9 cellular contexts compared by ENCODE assay signal in the genomic region with DNA sequence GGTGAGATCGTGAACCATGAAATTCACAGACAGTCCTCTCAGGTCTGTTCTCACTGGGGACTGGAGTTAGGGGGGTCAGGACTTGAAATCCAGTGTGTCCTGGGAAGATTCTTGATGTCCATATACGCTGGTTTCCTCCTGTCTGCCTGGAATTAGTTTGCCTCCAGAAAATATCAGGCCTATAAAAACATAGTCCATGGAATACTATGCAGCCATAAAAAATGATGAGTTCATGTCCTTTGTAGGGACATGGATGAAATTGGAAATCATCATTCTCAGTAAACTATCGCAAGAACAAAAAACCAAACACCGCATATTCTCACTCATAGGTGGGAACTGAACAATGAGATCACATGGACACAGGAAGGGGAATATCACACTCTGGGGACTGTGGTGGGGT. TPM values are rescaled to one million over a fixed set of nuclear protein-coding genes. Genes with fewer than 3 reads are reported as not detected.
A peak's percentile ranks its signal among the peaks of the same experiment; 100 is the strongest.
DNase-seq lines count a peak whose midpoint lies in the region; ATAC-seq, FAIRE-seq and TF ChIP-seq lines count a peak whose summit lies in the region.
"Not testable (repeated sequence)": the region's sequence is repeated elsewhere in the genome, so short reads cannot be mapped to it uniquely, and the experiment has no call there.
"Had no signal": no experiment of that assay in that cellular context is flagged by ENCODE, and none has a peak within 500 bp of the region (broad histone marks: within the 10 kb centered on the region; RNA-seq: fewer than 3 reads in every experiment).

No MANE protein-coding gene starts in this region.

- not testable (repeated sequence) for H2AFZ ChIP-seq in GM23338; K562 (ENCODE audit: low read depth, low read length); H1 (ENCODE audit: low read length); neural progenitor cell (replicated peaks); neuronal stem cell (ENCODE audit: low read length)
- H2AFZ ChIP-seq in IMR-90 (replicated peaks; ENCODE audit: low read length, poor library complexity): peak overlapping the region; percentile 88

- not testable (repeated sequence) for H3K9me1 ChIP-seq in IMR-90 (ENCODE audit: insufficient read depth, low read length); K562 (ENCODE audit: control insufficient read depth, insufficient read depth, low read length)

- TF ChIP-seq CTCF in GM23338 (conservative IDR thresholded peaks at IDR 0.05; ENCODE audit: low read depth in 2 of 2); HEK293 (tag by site-specific recombination; IDR thresholded peaks at IDR 0.05); IMR-90 (conservative IDR thresholded peaks at IDR 0.05; ENCODE audit: low read depth, low read length); K562 (IDR thresholded peaks at IDR 0.05 in 2 of 3, conservative IDR thresholded peaks at IDR 0.05 in 1 of 3; ENCODE audit: insufficient read depth in 2 of 3, low read depth in 1 of 3, low read length in 3 of 3); H1 (IDR thresholded peaks at IDR 0.05; ENCODE audit: control extremely low read depth in 1 of 3, insufficient read depth in 1 of 3, low read depth in 1 of 3, low read length in 3 of 3); neural progenitor cell (IDR thresholded peaks at IDR 0.05): not testable (repeated sequence)

- not testable (repeated sequence) for FAIRE-seq in K562 (lab: Jason Lieb, UNC); H1 (lab: Jason Lieb, UNC)

- CTCF ChIA-PET in HEK293 (lab: Yijun Ruan, JAX); IMR-90 (lab: Yijun Ruan, JAX); K562 (lab: Yijun Ruan, JAX; ENCODE audit: low intra/inter-chr PET ratio): not testable (repeated sequence)
- CTCF ChIA-PET in H1 (lab: Charles Lee; ENCODE audit: partially characterized antibody): interaction anchor here (1.3 to 14.2 kb wide), 3 partner anchors 9 to 349 kb away, joined by 3 to 547 read pairs (median 9); partner anchors contain the start of genes LRIG2 and PPM1J

- TF ChIP-seq RAD21 in IMR-90 (IDR thresholded peaks at IDR 0.05; ENCODE audit: low read length); K562 (CRISPR knock-in tag; conservative IDR thresholded peaks at IDR 0.05 in 1 of 2, IDR thresholded peaks at IDR 0.05 in 1 of 2); H1 (IDR thresholded peaks at IDR 0.05 in 1 of 2, conservative IDR thresholded peaks at IDR 0.05 in 1 of 2; ENCODE audit: low read depth in 2 of 2, low read length in 2 of 2): not testable (repeated sequence)

- H3K9me3 Mint-ChIP-seq in GM23338, neural progenitor cell: not testable (repeated sequence)

- H3K27ac ChIP-seq in GM23338 (ENCODE audit: low read depth); HEK293 (ENCODE audit: extremely low read depth, low read depth, low read length); IMR-90 (ENCODE audit: insufficient read depth, low read length); K562 (ENCODE audit: extremely low read depth, low read depth, low read length); H1 (ENCODE audit: low read depth, low read length); neural progenitor cell; neuronal stem cell (replicated peaks; ENCODE audit: low read length): not testable (repeated sequence)

- WGBS in IMR-90 (ENCODE audit: extremely low coverage in 2 of 2, insufficient read length in 1 of 2), 2 experiments: no CpG with 5 or more reads among the region's 4 CpGs
- 6% methylated on average over 2 of the region's 4 CpGs for WGBS in K562 (ENCODE audit: insufficient coverage, low coverage, missing lambda C conversion rate)
- 86% methylated on average over 2 of the region's 4 CpGs; no CpG with 5 or more reads in 1 of the 2 experiments for whole genome bisulfite sequencing in H1 (ENCODE audit: extremely low coverage in 1 of 2, insufficient coverage in 1 of 2, insufficient read length in 1 of 2, insufficient replicate concordance in 2 of 2, low coverage in 1 of 2, low lambda C conversion rate in 2 of 2, missing lambda C conversion rate in 1 of 2), 2 experiments
- WGBS in neuronal stem cell (ENCODE audit: extremely low coverage in 2 of 2, insufficient read length in 2 of 2, insufficient replicate concordance in 1 of 2), 2 donors: no CpG with 5 or more reads among the region's 4 CpGs

- H3K4me3 Mint-ChIP-seq in GM23338 (peak overlapping the region; percentile 43; the same call in 1 of the 3 replicates), neural progenitor cell (peak overlapping the region; percentile 33)

- H2BK5ac ChIP-seq in IMR-90 (ENCODE audit: low read depth, low read length, poor library complexity, severe bottlenecking); H1 (ENCODE audit: low read depth, low read length): not testable (repeated sequence)
- H2BK5ac ChIP-seq in neuronal stem cell (ENCODE audit: low read length): peak overlapping the region; percentile 62

- not testable (repeated sequence) for H3K4me3 ChIP-seq in GM23338; HEK293 (ENCODE audit: low read depth, low read length); IMR-90 (ENCODE audit: insufficient read depth, low read depth, low read length); K562; H1 (ENCODE audit: extremely low read depth in 1 of 4, insufficient read depth in 2 of 4, low read depth in 3 of 4, low read length in 4 of 4); neural progenitor cell; neuronal stem cell (ENCODE audit: low read length in 2 of 2)

- H2BK12ac ChIP-seq in H1 (ENCODE audit: low read depth, low read length): not testable (repeated sequence)
- H2BK12ac ChIP-seq in neuronal stem cell (ENCODE audit: low read length): peak overlapping the region; percentile 100

- H3K27me3 ChIP-seq in GM23338 (ENCODE audit: insufficient read depth): peaks cover 41% of the 10 kb centered on the region
- not testable (repeated sequence) for H3K27me3 ChIP-seq in IMR-90 (ENCODE audit: control insufficient read depth, insufficient read depth, low read length)
- peaks cover 8 to 46% of the 10 kb centered on the region in 2 experiments; a peak in 3 of 5 replicates for H3K27me3 ChIP-seq in K562 (ENCODE audit: control insufficient read depth in 2 of 2, insufficient read depth in 2 of 2, low read length in 2 of 2)
- peaks cover 0 to 22% (median 13%) of the 10 kb centered on the region in 4 experiments; a peak in 5 of 7 replicates for H3K27me3 ChIP-seq in H1 (replicated peaks in 1 of 4; ENCODE audit: control insufficient read depth in 3 of 4, extremely low read depth in 1 of 4, insufficient read depth in 3 of 4, low read length in 3 of 4)
- H3K27me3 ChIP-seq in neural progenitor cell: peaks cover 17% of the 10 kb centered on the region
- H3K27me3 ChIP-seq in neuronal stem cell (ENCODE audit: control insufficient read depth in 3 of 3, insufficient read depth in 3 of 3, low read depth in 1 of 3, low read length in 3 of 3): peaks cover 0 to 22% (median under 1%) of the 10 kb centered on the region in 3 experiments

- H3K36me3 Mint-ChIP-seq in GM23338 (ENCODE audit: low read depth); neural progenitor cell: not testable (repeated sequence)

- H3K14ac ChIP-seq in IMR-90 (replicated peaks; ENCODE audit: low read depth, low read length); H1 (ENCODE audit: insufficient read length); neuronal stem cell (ENCODE audit: low read length): not testable (repeated sequence)

- H3K23me2 ChIP-seq in H1 (ENCODE audit: low read depth, low read length): not testable (repeated sequence)

- H3K36me3 ChIP-seq in GM23338 (ENCODE audit: insufficient read depth); HEK293 (ENCODE audit: control insufficient read depth in 2 of 2, insufficient read depth in 1 of 2, low read length in 2 of 2); IMR-90 (ENCODE audit: control insufficient read depth, insufficient read depth, low read length); K562 (ENCODE audit: control insufficient read depth, insufficient read depth, low read length); H1 (ENCODE audit: control insufficient read depth in 2 of 4, insufficient read depth in 4 of 4, low read length in 3 of 4); neural progenitor cell; neuronal stem cell (replicated peaks in 1 of 2; ENCODE audit: control insufficient read depth in 2 of 2, insufficient read depth in 2 of 2, low read length in 2 of 2): not testable (repeated sequence)

- peaks cover 22% of the 10 kb centered on the region for H3K27me3 Mint-ChIP-seq in GM23338 (ENCODE audit: insufficient read depth, low read depth, poor library complexity)
- peaks cover 18% of the 10 kb centered on the region for H3K27me3 Mint-ChIP-seq in neural progenitor cell (ENCODE audit: insufficient read depth, low read depth)

- H3K79me2 ChIP-seq in GM23338 (replicated peaks; ENCODE audit: insufficient read depth); K562 (ENCODE audit: control insufficient read depth, insufficient read depth, low read length); H1 (ENCODE audit: control insufficient read depth in 1 of 2, insufficient read depth in 2 of 2, low read length in 2 of 2); neural progenitor cell (ENCODE audit: low read depth): not testable (repeated sequence)

- not testable (repeated sequence) for H3K4me1 ChIP-seq in GM23338 (ENCODE audit: insufficient read depth); HEK293 (ENCODE audit: control insufficient read depth, insufficient read depth, low read length)
- H3K4me1 ChIP-seq in IMR-90 (ENCODE audit: control insufficient read depth, insufficient read depth, low read length) (peaks cover 11% of the 10 kb centered on the region), K562 (replicated peaks in 1 of 2; ENCODE audit: control insufficient read depth in 2 of 2, insufficient read depth in 2 of 2, low read length in 2 of 2) (peaks cover 0 to 13% of the 10 kb centered on the region in 2 experiments; a peak in 4 of 5 replicates), H1 (replicated peaks in 1 of 4; ENCODE audit: control insufficient read depth in 3 of 4, insufficient read depth in 4 of 4, low read length in 3 of 4) (peaks cover 8 to 21% (median 16%) of the 10 kb centered on the region in 4 experiments), neural progenitor cell (peaks cover 20% of the 10 kb centered on the region), neuronal stem cell (ENCODE audit: control insufficient read depth in 2 of 2, insufficient read depth in 1 of 2, low read depth in 1 of 2, low read length in 2 of 2) (peaks cover 9 to 21% of the 10 kb centered on the region in 2 donors)

- not testable (repeated sequence) for H3K56ac ChIP-seq in IMR-90 (ENCODE audit: extremely low read depth, insufficient read depth, low read length); H1 (replicated peaks; ENCODE audit: insufficient read length, low read depth, low read length)

- not testable (repeated sequence) for H4K5ac ChIP-seq in IMR-90 (ENCODE audit: low read depth, low read length); H1 (ENCODE audit: insufficient read length, low read depth, low read length)

- not testable (repeated sequence) for H4K91ac ChIP-seq in IMR-90 (ENCODE audit: insufficient read depth, low read depth, low read length); H1 (replicated peaks; ENCODE audit: insufficient read length, low read length); neuronal stem cell (ENCODE audit: low read depth, low read length, poor library complexity)

- not testable (repeated sequence) for TF ChIP-seq POLR2A in IMR-90 (IDR thresholded peaks at IDR 0.05; ENCODE audit: low read depth, low read length); K562 (conservative IDR thresholded peaks at IDR 0.05); H1 (IDR thresholded peaks at IDR 0.05; ENCODE audit: control extremely low read depth in 1 of 2, low read depth in 2 of 2, low read length in 2 of 2)

- dilution Hi-C loops in IMR-90 (cut with HindIII; ENCODE audit: low sequenced_read_pairs, unreplicated experiment): not testable (repeated sequence)

- not testable (repeated sequence) for H2BK120ac ChIP-seq in IMR-90 (ENCODE audit: low read depth, low read length); H1 (replicated peaks; ENCODE audit: low read depth, low read length); neuronal stem cell (ENCODE audit: low read depth, low read length)

- not testable (repeated sequence) for H3K18ac ChIP-seq in IMR-90 (ENCODE audit: low read depth, low read length); H1 (ENCODE audit: extremely low read depth, low read length); neuronal stem cell (ENCODE audit: low read length)

- H2BK20ac ChIP-seq in IMR-90 (ENCODE audit: low read depth, low read length); H1 (ENCODE audit: low read length): not testable (repeated sequence)

- H3F3A ChIP-seq in GM23338 (replicated peaks; ENCODE audit: low read depth): not testable (repeated sequence)
- peaks cover 24% of the 10 kb centered on the region for H3F3A ChIP-seq in neural progenitor cell (ENCODE audit: low read depth)

- POLR2A ChIA-PET in HEK293 (lab: Yijun Ruan, JAX); IMR-90 (lab: Charles Lee; ENCODE audit: unreplicated experiment); K562 (lab: Yijun Ruan, JAX): not testable (repeated sequence)
- POLR2A ChIA-PET in H1 (lab: Charles Lee; ENCODE audit: partially characterized antibody): interaction anchor here (1.5 to 2.2 kb wide), 2 partner anchors 10 to 20 kb away, joined by 3 to 6 read pairs; partner anchors contain the start of gene PPM1J

- H3K27ac Mint-ChIP-seq in GM23338, neural progenitor cell: not testable (repeated sequence)

- H3K23ac ChIP-seq in IMR-90 (ENCODE audit: low read depth, low read length); H1 (ENCODE audit: insufficient read length); neuronal stem cell (ENCODE audit: low read depth, low read length, poor library complexity): not testable (repeated sequence)

- not testable (repeated sequence) for BruUV-seq in IMR-90 (replicated peaks; lab: Mats Ljungman, UMichigan); K562 (replicated peaks; lab: Mats Ljungman, UMichigan)

- not testable (repeated sequence) for H3K9me2 ChIP-seq in GM23338 (ENCODE audit: insufficient read depth)

- H3K4me2 ChIP-seq in GM23338; IMR-90 (ENCODE audit: low read depth, low read length); K562 (ENCODE audit: insufficient read depth, low read length); H1 (ENCODE audit: insufficient read depth in 1 of 2, low read depth in 2 of 2, low read length in 2 of 2); neural progenitor cell; neuronal stem cell (ENCODE audit: insufficient read depth, low read length, poor library complexity, severe bottlenecking): not testable (repeated sequence)

- intact Hi-C loops in IMR-90 (cut with micrococcal nuclease); K562 (cut with micrococcal nuclease): not testable (repeated sequence)

- not testable (repeated sequence) for DNase-seq in GM23338 (ENCODE audit: low spot score); IMR-90; K562 (ENCODE audit: extremely low read depth in 1 of 4, low spot score in 3 of 4); H1 (ENCODE audit: low read depth in 1 of 2, low spot score in 2 of 2); neural progenitor cell (ENCODE audit: low spot score); neuronal stem cell (ENCODE audit: low spot score)

- not testable (repeated sequence) for H2AK5ac ChIP-seq in IMR-90 (ENCODE audit: low read depth, low read length); H1 (ENCODE audit: low read depth, low read length)
- peak overlapping the region; percentile 94 for H2AK5ac ChIP-seq in neuronal stem cell (ENCODE audit: low read depth, low read length)

- H2BK15ac ChIP-seq in IMR-90 (ENCODE audit: low read depth, low read length); H1 (ENCODE audit: low read length); neuronal stem cell (ENCODE audit: low read length): not testable (repeated sequence)

- TF ChIP-seq EP300 in K562 (IDR thresholded peaks at IDR 0.05; ENCODE audit: low read length); H1 (IDR thresholded peaks at IDR 0.05; ENCODE audit: borderline replicate concordance in 1 of 2, low read depth in 2 of 2, low read length in 2 of 2): not testable (repeated sequence)

- H4K8ac ChIP-seq in IMR-90 (ENCODE audit: low read depth in 2 of 2, low read length in 2 of 2); neuronal stem cell (ENCODE audit: low read depth, low read length): not testable (repeated sequence)
- H4K8ac ChIP-seq in H1 (ENCODE audit: extremely low read depth, insufficient read depth, low read length): peak overlapping the region; percentile 51; the same call in 1 of the 2 replicates

- H3K79me1 ChIP-seq in IMR-90 (ENCODE audit: low read depth in 1 of 2, low read length in 2 of 2); H1 (ENCODE audit: low read depth, low read length); neuronal stem cell (ENCODE audit: low read depth, low read length): not testable (repeated sequence)

- not testable (repeated sequence) for H3K9ac ChIP-seq in IMR-90 (ENCODE audit: low read depth, low read length); K562 (ENCODE audit: insufficient read depth in 1 of 2, low read depth in 2 of 2, low read length in 2 of 2); H1 (replicated peaks in 1 of 4; ENCODE audit: extremely low read depth in 1 of 4, low read depth in 3 of 4, low read length in 3 of 4); neural progenitor cell
- peak overlapping the region; percentile 10 for H3K9ac ChIP-seq in neuronal stem cell (ENCODE audit: low read depth, low read length, poor library complexity)

- in situ Hi-C loops in IMR-90 (cut with MboI; ENCODE audit: low sequenced_read_pairs): loop anchor here (10.0 to 25.0 kb wide), 2 partner anchors 321 to 963 kb away; no protein-coding TSS in a partner anchor
- in situ Hi-C loops in K562 (cut with MboI): loop anchor here (5.0 kb wide), 1 partner anchor 33 kb away; no protein-coding TSS in a partner anchor

- ATAC-seq in GM23338; IMR-90 (ENCODE audit: low read depth); K562: not testable (repeated sequence)

- H3K4me1 Mint-ChIP-seq in GM23338 (peaks cover 20% of the 10 kb centered on the region), neural progenitor cell (peaks cover 30% of the 10 kb centered on the region)

- H3K9me3 ChIP-seq in HEK293 (ENCODE audit: control insufficient read depth, insufficient read depth, low read depth, low read length); IMR-90 (ENCODE audit: control insufficient read depth, insufficient read depth, low read length); K562 (replicated peaks; ENCODE audit: control insufficient read depth, insufficient read depth, low read depth, low read length); H1 (ENCODE audit: insufficient read depth in 2 of 2, low read depth in 1 of 2, low read length in 1 of 2); neural progenitor cell (ENCODE audit: low read depth); neuronal stem cell (replicated peaks in 1 of 2; ENCODE audit: control insufficient read depth in 2 of 2, insufficient read depth in 1 of 2, low read depth in 1 of 2, low read length in 2 of 2): not testable (repeated sequence)

- not testable (repeated sequence) for H3K4ac ChIP-seq in IMR-90 (ENCODE audit: low read depth, low read length); H1 (replicated peaks; ENCODE audit: insufficient read length, low read depth, low read length); neuronal stem cell (ENCODE audit: low read length)

- H4K20me1 ChIP-seq in GM23338 (replicated peaks; ENCODE audit: insufficient read depth); IMR-90 (ENCODE audit: insufficient read depth, low read length); K562 (replicated peaks; ENCODE audit: control insufficient read depth, insufficient read depth, low read length); H1 (replicated peaks in 1 of 2; ENCODE audit: control insufficient read depth in 1 of 2, insufficient read depth in 2 of 2, low read length in 2 of 2); neural progenitor cell (ENCODE audit: low read depth): not testable (repeated sequence)

- H2AK9ac ChIP-seq in IMR-90 (replicated peaks; ENCODE audit: low read depth, low read length, poor library complexity): peak overlapping the region; percentile 82

RNA-seq across cellular contexts. Expression of gene PPM1J, which starts 9.1 kb away (rescaled TPM):
- 12.7 and 22.4 TPM in 2 replicates for total RNA-seq in GM23338 (2014; rRNA removed; shearing (Covaris generic))
- polyA plus RNA-seq in GM23338 (2016; fragmentation: Nextera tagmentation; extraction: Ambion mirVana) (17.9 and 19.0 TPM in 2 replicates), IMR-90 (2012; rRNA removed) (2.4 and 2.8 TPM in 2 replicates), K562 (2011; rRNA removed) (10.5 and 18.4 TPM in 2 replicates), K562 (2014; fragmentation: Illumina TruSeq; extraction: Trizol) (4.2 and 5.0 TPM in 2 replicates), K562 (2014; fragmentation: Nextera tagmentation; extraction: Ambion mirVana) (under 1 TPM; 0.25 to 0.31 TPM), K562 (2014; rRNA removed) (8.2 and 8.5 TPM in 2 replicates), H1 (2011; rRNA removed) (31.6 and 45.4 TPM in 2 replicates)
- total RNA-seq in IMR-90 (2012; rRNA removed) (1.4 and 1.8 TPM in 2 replicates), K562 (2014; rRNA removed) (6.0 and 6.5 TPM in 2 replicates), K562 (2014; rRNA removed; fragmentation: Illumina TruSeq; extraction: Trizol) (1.2 and 1.3 TPM in 2 replicates), K562 (2015; rRNA removed; fragmentation: Illumina TruSeq; extraction: Trizol) (0.98 and 1.1 TPM in 2 replicates), K562 (2021) (5.1 and 7.1 TPM in 2 replicates), neural progenitor cell (ENCODE audit: low replicate concordance) (1.8 and 2.7 TPM in 2 replicates)
- 2.1 and 3.2 TPM in 2 replicates for polyA plus RNA-seq in IMR-90 (2012; cell fraction: cytosol; rRNA removed)
- polyA plus RNA-seq in IMR-90 (2012; cell fraction: nucleus; rRNA removed; ENCODE audit: low replicate concordance): 6.2 and 9.1 TPM in 2 replicates
- 6.3 and 17.9 TPM in 2 replicates for total RNA-seq in K562 (2011; cell fraction: chromatin; rRNA removed; ENCODE audit: low replicate concordance)
- total RNA-seq in K562 (2011; cell fraction: nucleolus; rRNA removed): 12.8 and 15.3 TPM in 2 replicates
- total RNA-seq in K562 (2011; cell fraction: nucleoplasm; rRNA removed): 9.6 and 9.9 TPM in 2 replicates
- polyA plus RNA-seq in K562 (2011; cell fraction: cytosol; rRNA removed): 20.6 and 20.7 TPM in 2 replicates
- 80.5 and 82.8 TPM in 2 replicates for polyA plus RNA-seq in K562 (2011; cell fraction: nucleus; rRNA removed)
- 3.0 and 3.4 TPM in 2 replicates for polyA plus RNA-seq in K562 (2012)
- 2.1 and 3.8 TPM in 2 replicates for polyA minus RNA-seq in K562 (2011; rRNA and poly(A)+ RNA removed)
- polyA minus RNA-seq in K562 (2011; cell fraction: cytosol; rRNA and poly(A)+ RNA removed): 3.0 and 6.5 TPM in 2 replicates
- 7.4 and 9.1 TPM in 2 replicates for polyA minus RNA-seq in K562 (2011; cell fraction: nucleus; rRNA and poly(A)+ RNA removed)
- total RNA-seq in H1 (2021; fragmentation: NEBNext Ultra II Directional; extraction: Animal tissue kit (Norgen Biotek cat#: 25700)): 17.5 and 19.4 TPM in 2 replicates
- polyA plus RNA-seq in H1 (2011; cell fraction: cytosol; rRNA removed): 43.8 TPM
- 101 TPM for polyA plus RNA-seq in H1 (2011; cell fraction: nucleus; rRNA removed)
- polyA plus RNA-seq in H1 (2012, experiment 1 of 2): 15.5 to 27.2 TPM (median 24.1 TPM) in 4 replicates
- polyA plus RNA-seq in H1 (2012, experiment 2 of 2): 18.6 TPM
- polyA plus RNA-seq in H1 (2013, experiment 1 of 2): 12.4 TPM
- polyA plus RNA-seq in H1 (2013, experiment 2 of 2): 12.1 TPM
- 10.0 and 10.3 TPM in 2 replicates for polyA minus RNA-seq in H1 (2011; rRNA and poly(A)+ RNA removed)
- 7.5 TPM for polyA minus RNA-seq in H1 (2011; cell fraction: cytosol; rRNA and poly(A)+ RNA removed)
- polyA minus RNA-seq in H1 (2011; cell fraction: nucleus; rRNA and poly(A)+ RNA removed): 10.1 TPM
- polyA plus RNA-seq in neuronal stem cell (2013, experiment 1 of 2): 3.8 TPM
- 3.8 TPM for polyA plus RNA-seq in neuronal stem cell (2013, experiment 2 of 2)
- total RNA-seq: CD4-positive, CD25-positive, alpha-beta regulatory T cell had no signal
- polyA plus RNA-seq: CD4-positive, CD25-positive, alpha-beta regulatory T cell; CD8-positive, alpha-beta memory T cell had no signal

RNA-seq across cellular contexts. Expression of gene RHOC, which starts 17.3 kb away (rescaled TPM):
- total RNA-seq in GM23338 (2014; rRNA removed; shearing (Covaris generic)): 51.3 and 65.4 TPM in 2 replicates
- 73.5 and 76.7 TPM in 2 replicates for polyA plus RNA-seq in GM23338 (2016; fragmentation: Nextera tagmentation; extraction: Ambion mirVana)
- 699 and 764 TPM in 2 replicates for total RNA-seq in IMR-90 (2012; rRNA removed)
- 839 and 1,049 TPM in 2 replicates for polyA plus RNA-seq in IMR-90 (2012; rRNA removed)
- 1,262 and 1,322 TPM in 2 replicates for polyA plus RNA-seq in IMR-90 (2012; cell fraction: cytosol; rRNA removed)
- polyA plus RNA-seq in IMR-90 (2012; cell fraction: nucleus; rRNA removed; ENCODE audit: low replicate concordance): 415 and 485 TPM in 2 replicates
- 107 and 260 TPM in 2 replicates for total RNA-seq in K562 (2011; cell fraction: chromatin; rRNA removed; ENCODE audit: low replicate concordance)
- total RNA-seq in K562 (2011; cell fraction: nucleolus; rRNA removed): 237 and 244 TPM in 2 replicates
- 195 and 210 TPM in 2 replicates for total RNA-seq in K562 (2011; cell fraction: nucleoplasm; rRNA removed)
- 275 and 287 TPM in 2 replicates for total RNA-seq in K562 (2014; rRNA removed)
- 131 and 169 TPM in 2 replicates for total RNA-seq in K562 (2014; rRNA removed; fragmentation: Illumina TruSeq; extraction: Trizol)
- total RNA-seq in K562 (2015; rRNA removed; fragmentation: Illumina TruSeq; extraction: Trizol): 200 and 204 TPM in 2 replicates
- total RNA-seq in K562 (2021): 186 and 203 TPM in 2 replicates
- polyA plus RNA-seq in K562 (2011; rRNA removed): 364 and 370 TPM in 2 replicates
- polyA plus RNA-seq in K562 (2011; cell fraction: cytosol; rRNA removed): 478 and 580 TPM in 2 replicates
- 338 and 429 TPM in 2 replicates for polyA plus RNA-seq in K562 (2011; cell fraction: nucleus; rRNA removed)
- polyA plus RNA-seq in K562 (2012): 332 and 339 TPM in 2 replicates
- 336 and 344 TPM in 2 replicates for polyA plus RNA-seq in K562 (2014; fragmentation: Illumina TruSeq; extraction: Trizol)
- polyA plus RNA-seq in K562 (2014; fragmentation: Nextera tagmentation; extraction: Ambion mirVana): 10 to 100 TPM; 35.2 to 82.7 TPM
- polyA plus RNA-seq in K562 (2014; rRNA removed): 248 and 267 TPM in 2 replicates
- 273 and 333 TPM in 2 replicates for polyA minus RNA-seq in K562 (2011; rRNA and poly(A)+ RNA removed)
- 125 and 156 TPM in 2 replicates for polyA minus RNA-seq in K562 (2011; cell fraction: cytosol; rRNA and poly(A)+ RNA removed)
- polyA minus RNA-seq in K562 (2011; cell fraction: nucleus; rRNA and poly(A)+ RNA removed): 103 and 138 TPM in 2 replicates
- 53.6 and 57.6 TPM in 2 replicates for total RNA-seq in H1 (2021; fragmentation: NEBNext Ultra II Directional; extraction: Animal tissue kit (Norgen Biotek cat#: 25700))
- 97.5 and 114 TPM in 2 replicates for polyA plus RNA-seq in H1 (2011; rRNA removed)
- polyA plus RNA-seq in H1 (2011; cell fraction: cytosol; rRNA removed): 144 TPM
- 140 TPM for polyA plus RNA-seq in H1 (2011; cell fraction: nucleus; rRNA removed)
- 72.9 to 87.5 TPM (median 81.0 TPM) in 4 replicates for polyA plus RNA-seq in H1 (2012, experiment 1 of 2)
- polyA plus RNA-seq in H1 (2012, experiment 2 of 2): 73.2 TPM
- 52.9 TPM for polyA plus RNA-seq in H1 (2013, experiment 1 of 2)
- polyA plus RNA-seq in H1 (2013, experiment 2 of 2): 48.6 TPM
- polyA minus RNA-seq in H1 (2011; rRNA and poly(A)+ RNA removed): 89.0 and 98.9 TPM in 2 replicates
- polyA minus RNA-seq in H1 (2011; cell fraction: cytosol; rRNA and poly(A)+ RNA removed): 30.7 TPM
- polyA minus RNA-seq in H1 (2011; cell fraction: nucleus; rRNA and poly(A)+ RNA removed): 32.1 TPM
- total RNA-seq in neural progenitor cell (ENCODE audit: low replicate concordance): 36.3 and 41.8 TPM in 2 replicates
- 62.8 TPM for polyA plus RNA-seq in neuronal stem cell (2013, experiment 1 of 2)
- 63.2 TPM for polyA plus RNA-seq in neuronal stem cell (2013, experiment 2 of 2)

RNA-seq across cellular contexts. Expression of gene MOV10, which starts 49.8 kb away (rescaled TPM):
- 56.8 and 77.6 TPM in 2 replicates for total RNA-seq in GM23338 (2014; rRNA removed; shearing (Covaris generic))
- polyA plus RNA-seq in GM23338 (2016; fragmentation: Nextera tagmentation; extraction: Ambion mirVana) (52.4 and 53.6 TPM in 2 replicates), IMR-90 (2012; rRNA removed) (102 and 103 TPM in 2 replicates), K562 (2011; rRNA removed) (50.2 and 86.0 TPM in 2 replicates), K562 (2014; fragmentation: Illumina TruSeq; extraction: Trizol) (101 and 105 TPM in 2 replicates), K562 (2014; fragmentation: Nextera tagmentation; extraction: Ambion mirVana) (10 to 100 TPM; 16.7 to 39.6 TPM), K562 (2014; rRNA removed) (72.0 and 92.8 TPM in 2 replicates), H1 (2011; rRNA removed) (57.3 and 83.7 TPM in 2 replicates)
- total RNA-seq in IMR-90 (2012; rRNA removed) (33.9 and 36.7 TPM in 2 replicates), K562 (2014; rRNA removed) (46.5 and 75.8 TPM in 2 replicates), K562 (2014; rRNA removed; fragmentation: Illumina TruSeq; extraction: Trizol) (32.1 and 46.8 TPM in 2 replicates), K562 (2015; rRNA removed; fragmentation: Illumina TruSeq; extraction: Trizol) (49.5 and 50.8 TPM in 2 replicates), K562 (2021) (93.9 and 101 TPM in 2 replicates), neural progenitor cell (ENCODE audit: low replicate concordance) (47.5 and 92.2 TPM in 2 replicates)
- 69.6 and 70.1 TPM in 2 replicates for polyA plus RNA-seq in IMR-90 (2012; cell fraction: cytosol; rRNA removed)
- polyA plus RNA-seq in IMR-90 (2012; cell fraction: nucleus; rRNA removed; ENCODE audit: low replicate concordance): 312 and 411 TPM in 2 replicates
- total RNA-seq in K562 (2011; cell fraction: chromatin; rRNA removed; ENCODE audit: low replicate concordance): 194 and 432 TPM in 2 replicates
- 231 and 262 TPM in 2 replicates for total RNA-seq in K562 (2011; cell fraction: nucleolus; rRNA removed)
- 196 and 201 TPM in 2 replicates for total RNA-seq in K562 (2011; cell fraction: nucleoplasm; rRNA removed)
- polyA plus RNA-seq in K562 (2011; cell fraction: cytosol; rRNA removed): 55.2 and 72.8 TPM in 2 replicates
- polyA plus RNA-seq in K562 (2011; cell fraction: nucleus; rRNA removed): 327 and 544 TPM in 2 replicates
- polyA plus RNA-seq in K562 (2012): 78.3 and 153 TPM in 2 replicates
- polyA minus RNA-seq in K562 (2011; rRNA and poly(A)+ RNA removed): 34.4 and 47.1 TPM in 2 replicates
- polyA minus RNA-seq in K562 (2011; cell fraction: cytosol; rRNA and poly(A)+ RNA removed): 65.8 and 66.5 TPM in 2 replicates
- polyA minus RNA-seq in K562 (2011; cell fraction: nucleus; rRNA and poly(A)+ RNA removed): 127 and 129 TPM in 2 replicates
- 105 and 109 TPM in 2 replicates for total RNA-seq in H1 (2021; fragmentation: NEBNext Ultra II Directional; extraction: Animal tissue kit (Norgen Biotek cat#: 25700))
- polyA plus RNA-seq in H1 (2011; cell fraction: cytosol; rRNA removed): 57.8 TPM
- 261 TPM for polyA plus RNA-seq in H1 (2011; cell fraction: nucleus; rRNA removed)
- 56.1 to 92.2 TPM (median 86.3 TPM) in 4 replicates for polyA plus RNA-seq in H1 (2012, experiment 1 of 2)
- 76.0 TPM for polyA plus RNA-seq in H1 (2012, experiment 2 of 2)
- polyA plus RNA-seq in H1 (2013, experiment 1 of 2): 93.2 TPM
- 79.8 TPM for polyA plus RNA-seq in H1 (2013, experiment 2 of 2)
- 44.2 and 65.2 TPM in 2 replicates for polyA minus RNA-seq in H1 (2011; rRNA and poly(A)+ RNA removed)
- 48.4 TPM for polyA minus RNA-seq in H1 (2011; cell fraction: cytosol; rRNA and poly(A)+ RNA removed)
- 79.2 TPM for polyA minus RNA-seq in H1 (2011; cell fraction: nucleus; rRNA and poly(A)+ RNA removed)
- polyA plus RNA-seq in neuronal stem cell (2013, experiment 1 of 2): 58.9 TPM
- polyA plus RNA-seq in neuronal stem cell (2013, experiment 2 of 2): 58.7 TPM
